1 cellular context compared by ENCODE assay signal in the genomic region with DNA sequence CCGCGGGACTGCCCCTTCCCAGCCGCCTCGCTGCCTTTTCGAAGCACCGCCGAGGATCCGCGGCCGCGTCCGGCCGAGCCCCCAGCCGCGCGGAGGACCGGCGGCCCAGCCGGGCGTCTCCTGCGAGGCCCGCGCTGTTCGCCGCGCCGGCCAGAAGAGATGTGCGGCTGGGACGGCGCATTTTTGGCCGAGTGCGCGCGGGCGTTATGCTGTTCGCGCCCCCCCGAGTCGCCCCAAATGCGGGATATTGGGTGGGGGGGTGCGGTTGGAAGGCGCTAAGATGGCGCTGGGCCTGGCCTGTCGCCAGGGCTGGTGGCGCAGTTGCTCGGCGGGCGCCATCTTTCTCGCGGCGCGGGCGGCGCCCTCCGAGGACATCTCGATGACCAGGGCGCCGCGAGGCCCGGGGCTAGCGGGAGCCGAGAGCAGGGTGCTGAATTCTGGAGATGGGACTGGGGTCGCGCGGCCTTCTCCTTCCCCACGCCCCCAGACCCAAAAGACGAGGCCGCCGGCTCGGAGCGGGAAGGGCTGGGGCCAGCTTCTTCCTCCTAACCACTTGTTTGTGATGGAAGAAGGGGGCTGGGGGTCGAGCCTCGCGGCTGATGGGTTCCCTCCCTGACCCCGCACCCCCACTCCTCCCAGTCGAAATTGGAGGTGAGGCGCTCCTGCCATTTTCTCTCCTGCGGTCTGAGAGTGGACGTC.
TF ChIP-seq lines count a peak whose summit lies in the region.

No MANE protein-coding gene starts in this region.

TF ChIP-seq in HepG2, 621 proteins besides CTCF, POLR2A, EP300 and RAD21 (continued from another document and continues in another):
- TF ChIP-seq, protein P1, sequence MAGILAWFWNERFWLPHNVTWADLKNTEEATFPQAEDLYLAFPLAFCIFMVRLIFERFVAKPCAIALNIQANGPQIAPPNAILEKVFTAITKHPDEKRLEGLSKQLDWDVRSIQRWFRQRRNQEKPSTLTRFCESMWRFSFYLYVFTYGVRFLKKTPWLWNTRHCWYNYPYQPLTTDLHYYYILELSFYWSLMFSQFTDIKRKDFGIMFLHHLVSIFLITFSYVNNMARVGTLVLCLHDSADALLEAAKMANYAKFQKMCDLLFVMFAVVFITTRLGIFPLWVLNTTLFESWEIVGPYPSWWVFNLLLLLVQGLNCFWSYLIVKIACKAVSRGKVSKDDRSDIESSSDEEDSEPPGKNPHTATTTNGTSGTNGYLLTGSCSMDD (CRISPR knock-in tag; IDR thresholded peaks at IDR 0.05), result 0 out of 2 replicates have a peak, but pooled peaks have one; percentile 70
- TF ChIP-seq, protein P2, sequence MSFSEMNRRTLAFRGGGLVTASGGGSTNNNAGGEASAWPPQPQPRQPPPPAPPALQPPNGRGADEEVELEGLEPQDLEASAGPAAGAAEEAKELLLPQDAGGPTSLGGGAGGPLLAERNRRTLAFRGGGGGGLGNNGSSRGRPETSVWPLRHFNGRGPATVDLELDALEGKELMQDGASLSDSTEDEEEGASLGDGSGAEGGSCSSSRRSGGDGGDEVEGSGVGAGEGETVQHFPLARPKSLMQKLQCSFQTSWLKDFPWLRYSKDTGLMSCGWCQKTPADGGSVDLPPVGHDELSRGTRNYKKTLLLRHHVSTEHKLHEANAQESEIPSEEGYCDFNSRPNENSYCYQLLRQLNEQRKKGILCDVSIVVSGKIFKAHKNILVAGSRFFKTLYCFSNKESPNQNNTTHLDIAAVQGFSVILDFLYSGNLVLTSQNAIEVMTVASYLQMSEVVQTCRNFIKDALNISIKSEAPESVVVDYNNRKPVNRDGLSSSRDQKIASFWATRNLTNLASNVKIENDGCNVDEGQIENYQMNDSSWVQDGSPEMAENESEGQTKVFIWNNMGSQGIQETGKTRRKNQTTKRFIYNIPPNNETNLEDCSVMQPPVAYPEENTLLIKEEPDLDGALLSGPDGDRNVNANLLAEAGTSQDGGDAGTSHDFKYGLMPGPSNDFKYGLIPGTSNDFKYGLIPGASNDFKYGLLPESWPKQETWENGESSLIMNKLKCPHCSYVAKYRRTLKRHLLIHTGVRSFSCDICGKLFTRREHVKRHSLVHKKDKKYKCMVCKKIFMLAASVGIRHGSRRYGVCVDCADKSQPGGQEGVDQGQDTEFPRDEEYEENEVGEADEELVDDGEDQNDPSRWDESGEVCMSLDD (CRISPR knock-in tag; IDR thresholded peaks at IDR 0.05; ENCODE audit: borderline replicate concordance), result peak; percentile 95
- TF ChIP-seq FOXA1 (IDR thresholded peaks at IDR 0.05), result no peak
- no peak for TF ChIP-seq FOXA1 (CRISPR knock-in tag; IDR thresholded peaks at IDR 0.05)
- TF ChIP-seq JARID2 (CRISPR knock-in tag; IDR thresholded peaks at IDR 0.05; ENCODE audit: insufficient replicate concordance), result peak; percentile 61
- TF ChIP-seq, protein P3, sequence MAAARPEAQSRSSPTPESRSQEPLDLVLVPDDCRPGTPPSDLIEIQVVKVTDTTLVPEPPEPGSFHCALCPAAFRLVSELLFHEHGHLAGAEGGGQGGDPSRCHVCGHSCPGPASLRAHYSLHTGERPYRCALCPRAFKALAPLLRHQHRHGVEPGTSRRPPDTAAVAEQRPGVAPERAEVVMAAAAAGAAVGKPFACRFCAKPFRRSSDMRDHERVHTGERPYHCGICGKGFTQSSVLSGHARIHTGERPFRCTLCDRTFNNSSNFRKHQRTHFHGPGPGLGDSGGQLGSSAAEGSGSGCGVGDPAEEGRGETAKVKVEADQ (CRISPR knock-in tag; IDR thresholded peaks at IDR 0.05; ENCODE audit: borderline replicate concordance), result peak; percentile 85; the same call in 1 of the 2 replicates
- TF ChIP-seq ZSCAN9 (CRISPR knock-in tag; IDR thresholded peaks at IDR 0.05; ENCODE audit: borderline replicate concordance), result no peak
- no peak for TF ChIP-seq NR3C1 (CRISPR knock-in tag; IDR thresholded peaks at IDR 0.05)
- peak; percentile 95; the same call in 1 of the 2 replicates for TF ChIP-seq ZNF782 (CRISPR knock-in tag; IDR thresholded peaks at IDR 0.05; ENCODE audit: borderline replicate concordance)
- peak; percentile 76; a peak in 1 of 4 replicates for TF ChIP-seq KLF16 (CRISPR knock-in tag; IDR thresholded peaks at IDR 0.05)
- peak; percentile 58; the same call in 1 of the 2 replicates for TF ChIP-seq ERF (CRISPR knock-in tag; IDR thresholded peaks at IDR 0.05)
- TF ChIP-seq ZNF7 (CRISPR knock-in tag; IDR thresholded peaks at IDR 0.05), result 0 out of 2 replicates have a peak, but pooled peaks have one; percentile 7
- peak; percentile 60; the same call in 1 of the 2 replicates for TF ChIP-seq ZNF331 (CRISPR knock-in tag; IDR thresholded peaks at IDR 0.05)
- peak; percentile 70; the same call in 1 of the 2 replicates for TF ChIP-seq ZNF543 (CRISPR knock-in tag; IDR thresholded peaks at IDR 0.05)
- peak; percentile 99 for TF ChIP-seq AGO2 (optimal IDR thresholded peaks at IDR 0.05; ENCODE audit: low read depth, low read length)
- peak; percentile 54; the same call in 1 of the 2 replicates for TF ChIP-seq ZNF138 (CRISPR knock-in tag; IDR thresholded peaks at IDR 0.05; ENCODE audit: low read depth)
- TF ChIP-seq SRSF1 (optimal IDR thresholded peaks at IDR 0.05; ENCODE audit: low read depth, low read length), result peak; percentile 87
- TF ChIP-seq, protein P4, sequence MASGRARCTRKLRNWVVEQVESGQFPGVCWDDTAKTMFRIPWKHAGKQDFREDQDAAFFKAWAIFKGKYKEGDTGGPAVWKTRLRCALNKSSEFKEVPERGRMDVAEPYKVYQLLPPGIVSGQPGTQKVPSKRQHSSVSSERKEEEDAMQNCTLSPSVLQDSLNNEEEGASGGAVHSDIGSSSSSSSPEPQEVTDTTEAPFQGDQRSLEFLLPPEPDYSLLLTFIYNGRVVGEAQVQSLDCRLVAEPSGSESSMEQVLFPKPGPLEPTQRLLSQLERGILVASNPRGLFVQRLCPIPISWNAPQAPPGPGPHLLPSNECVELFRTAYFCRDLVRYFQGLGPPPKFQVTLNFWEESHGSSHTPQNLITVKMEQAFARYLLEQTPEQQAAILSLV (CRISPR knock-in tag; IDR thresholded peaks at IDR 0.05; ENCODE audit: borderline replicate concordance), result peak; percentile 89; the same call in 1 of the 2 replicates
- no peak for TF ChIP-seq HDAC6 (IDR thresholded peaks at IDR 0.05; ENCODE audit: low read depth, low read length)
- TF ChIP-seq NFKBIZ (CRISPR knock-in tag; IDR thresholded peaks at IDR 0.05), result peak; percentile 39; the same call in 1 of the 2 replicates
- no peak; the same call in 1 of the 2 replicates for TF ChIP-seq ZFP37 (CRISPR knock-in tag; IDR thresholded peaks at IDR 0.05; ENCODE audit: borderline replicate concordance)
- TF ChIP-seq HOXA5 (CRISPR knock-in tag; IDR thresholded peaks at IDR 0.05), result peak; percentile 83
- TF ChIP-seq, protein P5, sequence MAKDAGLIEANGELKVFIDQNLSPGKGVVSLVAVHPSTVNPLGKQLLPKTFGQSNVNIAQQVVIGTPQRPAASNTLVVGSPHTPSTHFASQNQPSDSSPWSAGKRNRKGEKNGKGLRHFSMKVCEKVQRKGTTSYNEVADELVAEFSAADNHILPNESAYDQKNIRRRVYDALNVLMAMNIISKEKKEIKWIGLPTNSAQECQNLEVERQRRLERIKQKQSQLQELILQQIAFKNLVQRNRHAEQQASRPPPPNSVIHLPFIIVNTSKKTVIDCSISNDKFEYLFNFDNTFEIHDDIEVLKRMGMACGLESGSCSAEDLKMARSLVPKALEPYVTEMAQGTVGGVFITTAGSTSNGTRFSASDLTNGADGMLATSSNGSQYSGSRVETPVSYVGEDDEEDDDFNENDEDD (CRISPR knock-in tag; IDR thresholded peaks at IDR 0.05; ENCODE audit: borderline replicate concordance), result peak; percentile 68; the same call in 1 of the 2 replicates
- 0 out of 2 replicates have a peak, but pooled peaks have one; percentile 15 for TF ChIP-seq ZNF570 (CRISPR knock-in tag; IDR thresholded peaks at IDR 0.05; ENCODE audit: borderline replicate concordance)
- peak; percentile 92; the same call in 1 of the 2 replicates for TF ChIP-seq ZNF274 (CRISPR knock-in tag; IDR thresholded peaks at IDR 0.05)
- TF ChIP-seq ZNF792 (CRISPR knock-in tag; IDR thresholded peaks at IDR 0.05), result peak; percentile 72
- peak; percentile 89 for TF ChIP-seq NFKB2 (CRISPR knock-in tag; IDR thresholded peaks at IDR 0.05; ENCODE audit: borderline replicate concordance)
- TF ChIP-seq ZSCAN31 (CRISPR knock-in tag; IDR thresholded peaks at IDR 0.05; ENCODE audit: low read depth), result peak; percentile 51; the same call in 1 of the 2 replicates
- TF ChIP-seq ZNF879 (CRISPR knock-in tag; IDR thresholded peaks at IDR 0.05), result peak; percentile 82; the same call in 1 of the 2 replicates
- peak; percentile 76 for TF ChIP-seq HNRNPK (IDR thresholded peaks at IDR 0.05; ENCODE audit: low read depth, low read length, poor library complexity, severe bottlenecking)
- TF ChIP-seq MED1 (CRISPR knock-in tag; IDR thresholded peaks at IDR 0.05), result peak; percentile 58
- 0 out of 2 replicates have a peak, but pooled peaks have one; percentile 86 for TF ChIP-seq ZNF256 (CRISPR knock-in tag; conservative IDR thresholded peaks at IDR 0.05)
- TF ChIP-seq RFXANK (CRISPR knock-in tag; IDR thresholded peaks at IDR 0.05), result no peak
- no peak for TF ChIP-seq SP5 (CRISPR knock-in tag; IDR thresholded peaks at IDR 0.05; ENCODE audit: borderline replicate concordance, low read depth)
- peak; percentile 74; the same call in 1 of the 2 replicates for TF ChIP-seq ZNF446 (CRISPR knock-in tag; IDR thresholded peaks at IDR 0.05)
- TF ChIP-seq ZNF761 (CRISPR knock-in tag; conservative IDR thresholded peaks at IDR 0.05), result peak; percentile 86
- peak; percentile 68 for TF ChIP-seq PCBP2 (optimal IDR thresholded peaks at IDR 0.05; ENCODE audit: low read depth, low read length, poor library complexity, severe bottlenecking)
- TF ChIP-seq POLR2G (IDR thresholded peaks at IDR 0.05; ENCODE audit: low read depth, low read length), result peak; percentile 84
- no peak for TF ChIP-seq IKZF1 (IDR thresholded peaks at IDR 0.05)
- TF ChIP-seq HDAC2 (CRISPR knock-in tag; IDR thresholded peaks at IDR 0.05), result peak; percentile 30; the same call in 1 of the 2 replicates
- no peak for TF ChIP-seq MAFF (IDR thresholded peaks at IDR 0.05; ENCODE audit: low read depth, low read length)
- TF ChIP-seq XBP1 (CRISPR knock-in tag; IDR thresholded peaks at IDR 0.05), result no peak
- TF ChIP-seq CHD2 (IDR thresholded peaks at IDR 0.05; ENCODE audit: low read depth, low read length), result peak; percentile 66; the same call in 1 of the 2 replicates
- no peak; the same call in 1 of the 2 replicates for TF ChIP-seq BCL6 (CRISPR knock-in tag; IDR thresholded peaks at IDR 0.05)
- TF ChIP-seq, protein P6, sequence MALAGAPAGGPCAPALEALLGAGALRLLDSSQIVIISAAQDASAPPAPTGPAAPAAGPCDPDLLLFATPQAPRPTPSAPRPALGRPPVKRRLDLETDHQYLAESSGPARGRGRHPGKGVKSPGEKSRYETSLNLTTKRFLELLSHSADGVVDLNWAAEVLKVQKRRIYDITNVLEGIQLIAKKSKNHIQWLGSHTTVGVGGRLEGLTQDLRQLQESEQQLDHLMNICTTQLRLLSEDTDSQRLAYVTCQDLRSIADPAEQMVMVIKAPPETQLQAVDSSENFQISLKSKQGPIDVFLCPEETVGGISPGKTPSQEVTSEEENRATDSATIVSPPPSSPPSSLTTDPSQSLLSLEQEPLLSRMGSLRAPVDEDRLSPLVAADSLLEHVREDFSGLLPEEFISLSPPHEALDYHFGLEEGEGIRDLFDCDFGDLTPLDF (CRISPR knock-in tag; IDR thresholded peaks at IDR 0.05), result peak; percentile 76
- TF ChIP-seq, protein P7, sequence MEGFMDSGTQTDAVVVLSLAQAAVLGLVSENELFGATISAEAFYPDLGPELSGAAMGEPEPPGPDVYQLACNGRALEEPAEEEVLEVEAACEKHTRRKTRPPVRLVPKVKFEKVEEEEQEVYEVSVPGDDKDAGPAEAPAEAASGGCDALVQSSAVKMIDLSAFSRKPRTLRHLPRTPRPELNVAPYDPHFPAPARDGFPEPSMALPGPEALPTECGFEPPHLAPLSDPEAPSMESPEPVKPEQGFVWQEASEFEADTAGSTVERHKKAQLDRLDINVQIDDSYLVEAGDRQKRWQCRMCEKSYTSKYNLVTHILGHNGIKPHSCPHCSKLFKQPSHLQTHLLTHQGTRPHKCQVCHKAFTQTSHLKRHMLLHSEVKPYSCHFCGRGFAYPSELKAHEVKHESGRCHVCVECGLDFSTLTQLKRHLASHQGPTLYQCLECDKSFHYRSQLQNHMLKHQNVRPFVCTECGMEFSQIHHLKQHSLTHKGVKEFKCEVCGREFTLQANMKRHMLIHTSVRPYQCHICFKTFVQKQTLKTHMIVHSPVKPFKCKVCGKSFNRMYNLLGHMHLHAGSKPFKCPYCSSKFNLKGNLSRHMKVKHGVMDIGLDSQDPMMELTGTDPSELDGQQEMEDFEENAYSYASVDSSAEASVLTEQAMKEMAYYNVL (CRISPR knock-in tag; IDR thresholded peaks at IDR 0.05; ENCODE audit: borderline replicate concordance), result 0 out of 2 replicates have a peak, but pooled peaks have one; percentile 40
- TF ChIP-seq NCOR1 (IDR thresholded peaks at IDR 0.05; ENCODE audit: borderline replicate concordance, low read length), result peak; percentile 52; the same call in 1 of the 2 replicates
- TF ChIP-seq, protein P8, sequence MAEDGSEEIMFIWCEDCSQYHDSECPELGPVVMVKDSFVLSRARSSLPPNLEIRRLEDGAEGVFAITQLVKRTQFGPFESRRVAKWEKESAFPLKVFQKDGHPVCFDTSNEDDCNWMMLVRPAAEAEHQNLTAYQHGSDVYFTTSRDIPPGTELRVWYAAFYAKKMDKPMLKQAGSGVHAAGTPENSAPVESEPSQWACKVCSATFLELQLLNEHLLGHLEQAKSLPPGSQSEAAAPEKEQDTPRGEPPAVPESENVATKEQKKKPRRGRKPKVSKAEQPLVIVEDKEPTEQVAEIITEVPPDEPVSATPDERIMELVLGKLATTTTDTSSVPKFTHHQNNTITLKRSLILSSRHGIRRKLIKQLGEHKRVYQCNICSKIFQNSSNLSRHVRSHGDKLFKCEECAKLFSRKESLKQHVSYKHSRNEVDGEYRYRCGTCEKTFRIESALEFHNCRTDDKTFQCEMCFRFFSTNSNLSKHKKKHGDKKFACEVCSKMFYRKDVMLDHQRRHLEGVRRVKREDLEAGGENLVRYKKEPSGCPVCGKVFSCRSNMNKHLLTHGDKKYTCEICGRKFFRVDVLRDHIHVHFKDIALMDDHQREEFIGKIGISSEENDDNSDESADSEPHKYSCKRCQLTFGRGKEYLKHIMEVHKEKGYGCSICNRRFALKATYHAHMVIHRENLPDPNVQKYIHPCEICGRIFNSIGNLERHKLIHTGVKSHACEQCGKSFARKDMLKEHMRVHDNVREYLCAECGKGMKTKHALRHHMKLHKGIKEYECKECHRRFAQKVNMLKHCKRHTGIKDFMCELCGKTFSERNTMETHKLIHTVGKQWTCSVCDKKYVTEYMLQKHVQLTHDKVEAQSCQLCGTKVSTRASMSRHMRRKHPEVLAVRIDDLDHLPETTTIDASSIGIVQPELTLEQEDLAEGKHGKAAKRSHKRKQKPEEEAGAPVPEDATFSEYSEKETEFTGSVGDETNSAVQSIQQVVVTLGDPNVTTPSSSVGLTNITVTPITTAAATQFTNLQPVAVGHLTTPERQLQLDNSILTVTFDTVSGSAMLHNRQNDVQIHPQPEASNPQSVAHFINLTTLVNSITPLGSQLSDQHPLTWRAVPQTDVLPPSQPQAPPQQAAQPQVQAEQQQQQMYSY (CRISPR knock-in tag; IDR thresholded peaks at IDR 0.05), result peak; percentile 64; the same call in 1 of the 2 replicates
- TF ChIP-seq ZNF546 (CRISPR knock-in tag; conservative IDR thresholded peaks at IDR 0.05), result peak; percentile 89
- no peak for TF ChIP-seq ZNF3 (CRISPR knock-in tag; IDR thresholded peaks at IDR 0.05)
- peak; percentile 78; the same call in 1 of the 2 replicates for TF ChIP-seq ISL2 (CRISPR knock-in tag; IDR thresholded peaks at IDR 0.05)
- TF ChIP-seq ZNF180 (CRISPR knock-in tag; IDR thresholded peaks at IDR 0.05; ENCODE audit: borderline replicate concordance, low read depth), result 0 out of 2 replicates have a peak, but pooled peaks have one; percentile 38
- peak; percentile 97 for TF ChIP-seq ZBTB7A (CRISPR knock-in tag; IDR thresholded peaks at IDR 0.05)
